Comparison of ENCODE assay signal across 9 cellular contexts in the genomic region with DNA sequence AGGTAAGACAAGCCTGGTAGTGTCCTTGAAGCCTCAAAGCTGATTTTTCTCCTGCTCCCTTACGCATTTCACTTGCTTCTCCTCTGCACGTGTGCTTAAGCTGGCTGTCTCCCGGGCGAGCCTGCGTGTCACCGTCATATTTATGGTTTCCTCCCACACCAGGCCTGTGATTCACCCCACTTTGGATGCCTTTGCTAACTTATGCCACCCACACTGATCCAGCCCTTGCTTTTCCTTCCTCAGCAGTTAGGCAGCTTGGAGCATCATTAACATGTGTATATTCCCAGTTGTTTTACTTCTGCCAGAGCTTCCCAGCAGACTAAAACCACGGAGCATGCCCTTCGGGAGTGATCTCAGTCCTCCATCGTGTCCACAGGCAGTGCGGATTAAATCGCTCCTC. TPM values are rescaled to one million over a fixed set of nuclear protein-coding genes. Genes with fewer than 3 reads are reported as not detected.
A peak's percentile ranks its signal among the peaks of the same experiment; 100 is the strongest.
DNase-seq lines count a peak whose midpoint lies in the region; ATAC-seq, FAIRE-seq and TF ChIP-seq lines count a peak whose summit lies in the region.
"Had no signal": no experiment of that assay in that cellular context is flagged by ENCODE, and none has a peak within 500 bp of the region (broad histone marks: within the 10 kb centered on the region; RNA-seq: fewer than 3 reads in every experiment).

No MANE protein-coding gene starts in this region.

- FAIRE-seq in kidney (lab: Jason Lieb, UNC) = no peak
- FAIRE-seq: islet of Langerhans had no signal

- peaks cover 35% of the 10 kb centered on the region for H3K36me3 Mint-ChIP-seq in CD8-positive, alpha-beta T cell

- POLR2A ChIA-PET in CD8-positive, alpha-beta T cell (lab: Charles Lee) = interaction anchor here (0.7 to 7.3 kb wide), 8 partner anchors 9 to 220 kb away, joined by 3 to 83 read pairs (median 4); a partner anchor contains a TSS

- H3K4me3 ChIP-seq in CD8-positive, alpha-beta T cell (ENCODE audit: low read depth, low read length) = peak overlapping the region; percentile 96
- H3K4me3 ChIP-seq in RWPE2 (ENCODE audit: severe bottlenecking) (no peak overlapping the region), kidney (ENCODE audit: low read length in 2 of 2) (no peak overlapping the region)

- H3K9me3 Mint-ChIP-seq in CD8-positive, alpha-beta T cell = no peaks in the 10 kb centered on the region

- peaks cover 66% of the 10 kb centered on the region for H3K4me1 Mint-ChIP-seq in CD8-positive, alpha-beta T cell (ENCODE audit: low read depth)

- peak overlapping the region; percentile 91 for H3K4me3 Mint-ChIP-seq in CD8-positive, alpha-beta T cell

- TF ChIP-seq CTCF in CD8-positive, alpha-beta T cell (IDR thresholded peaks at IDR 0.05) = no peak
- TF ChIP-seq CTCF in RWPE2 (IDR thresholded peaks at IDR 0.05; ENCODE audit: poor library complexity, severe bottlenecking) (no peak), kidney (IDR thresholded peaks at IDR 0.05; ENCODE audit: borderline replicate concordance, extremely low read depth, insufficient read depth) (no peak)

- no peaks in the 10 kb centered on the region for H3K27me3 ChIP-seq in CD8-positive, alpha-beta T cell (ENCODE audit: insufficient read depth, low read length)
- H3K27me3 ChIP-seq in RWPE2 (ENCODE audit: insufficient read depth, poor library complexity, severe bottlenecking) = no peaks in the 10 kb centered on the region

- no peaks in the 10 kb centered on the region for H3K9me3 ChIP-seq in CD8-positive, alpha-beta T cell (ENCODE audit: low read length)
- peaks cover 3% of the 10 kb centered on the region for H3K9me3 ChIP-seq in RWPE2 (ENCODE audit: severe bottlenecking)
- H3K9me3 ChIP-seq in kidney (ENCODE audit: control insufficient read depth in 1 of 2, low read length in 2 of 2) = no peaks in the 10 kb centered on the region

- peak overlapping the region; percentile 84 for H3K27ac Mint-ChIP-seq in CD8-positive, alpha-beta T cell

- H3K27me3 Mint-ChIP-seq in CD8-positive, alpha-beta T cell (ENCODE audit: low read depth) = no peaks in the 10 kb centered on the region

- no peak overlapping the region for H3K27ac ChIP-seq in CD8-positive, alpha-beta T cell (ENCODE audit: low read depth, low read length)
- H3K27ac ChIP-seq in RWPE2 (ENCODE audit: poor library complexity, severe bottlenecking) (peak overlapping the region; percentile 70), kidney (ENCODE audit: low read depth in 2 of 2, low read length in 2 of 2) (no peak overlapping the region)

- no peak overlapping the region for H3K9ac ChIP-seq in kidney (ENCODE audit: low read length in 2 of 2)

- CTCF ChIA-PET in CD8-positive, alpha-beta T cell (lab: Charles Lee) = interaction anchor here (1.0 to 9.8 kb wide), 11 partner anchors 27 to 192 kb away, joined by 3 to 153 read pairs (median 8); no protein-coding TSS in a partner anchor

- intact Hi-C loops in CD8-positive, alpha-beta T cell (cut with DNase I, micrococcal nuclease) = loop anchor here in 1 of 2 experiments (10.0 kb wide), 1 partner anchor 308 kb away; a partner anchor contains a TSS
- intact Hi-C loops in kidney (cut with DNase I) = no loop called here

- no peaks in the 10 kb centered on the region for H3K36me3 ChIP-seq in CD8-positive, alpha-beta T cell (ENCODE audit: insufficient read depth, low read length)
- no peaks in the 10 kb centered on the region for H3K36me3 ChIP-seq in RWPE2 (ENCODE audit: low read depth)
- no peaks in the 10 kb centered on the region for H3K36me3 ChIP-seq in kidney (ENCODE audit: control insufficient read depth in 1 of 2, insufficient read depth in 2 of 2, low read length in 2 of 2)

- H3K4me1 ChIP-seq in CD8-positive, alpha-beta T cell (ENCODE audit: insufficient read depth, low read length) = peaks cover 57% of the 10 kb centered on the region
- H3K4me1 ChIP-seq in RWPE2 (ENCODE audit: insufficient read depth, poor library complexity, severe bottlenecking) (peaks cover 22% of the 10 kb centered on the region), kidney (ENCODE audit: control insufficient read depth in 1 of 2, insufficient read depth in 1 of 2, low read depth in 1 of 2, low read length in 2 of 2) (peaks cover 8 to 17% of the 10 kb centered on the region in 2 donors)

- peak in 5 of 7 experiments; percentile 15 to 65 (median 58) for DNase-seq in CD8-positive, alpha-beta T cell
- no peak for DNase-seq in RWPE2 (ENCODE audit: low spot score)
- peak; percentile 90 for DNase-seq in amniotic stem cell (lab: John Stamatoyannopoulos, UW)
- DNase-seq in kidney = peak; percentile 78
- peak; percentile 66 to 74 for DNase-seq in stimulated activated CD4-positive, alpha-beta T cell treated with anti-CD3 and anti-CD28 coated beads, Interleukin-2, amount 100 ng/mL, for 24 hours
- DNase-seq in NCI-H1105 (lab: John Stamatoyannopoulos, UW) = no peak
- DNase-seq in NCI-H2081 treated with DMSO at 0.1 percent for 48 hours (lab: John Stamatoyannopoulos, UW) = no peak

- ATAC-seq in CD8-positive, alpha-beta T cell = peak; percentile 18
- ATAC-seq in RWPE2 (ENCODE audit: low read depth) = peak; percentile 64
- ATAC-seq in HG03097 (IDR thresholded peaks at IDR 0.05; ENCODE audit: low FRiP score, unreplicated experiment) = no peak

RNA-seq across cellular contexts. Expression of a gene that starts 2.2 kb away (rescaled TPM):
- total RNA-seq in CD8-positive, alpha-beta T cell = 100 to 1,000 TPM; 110 to 115 TPM
- total RNA-seq in kidney = 14.6 TPM
- 7.0 TPM for polyA plus RNA-seq in kidney (ENCODE audit: insufficient read depth, low read depth, low replicate concordance)

Comparison
In these comparisons a context has a peak if more than half of its experiments do, and no peak if none do; other contexts are left out.
1. DNase-seq: peak in CD8-positive, alpha-beta T cell (5 of 7), amniotic stem cell (single experiment), kidney (single experiment) and stimulated activated CD4-positive, alpha-beta T cell treated with anti-CD3 and anti-CD28 coated beads, Interleukin-2, amount 100 ng/mL, for 24 hours (2 of 2); none in RWPE2 (single experiment), NCI-H1105 (single experiment) and NCI-H2081 treated with DMSO at 0.1 percent for 48 hours (single experiment).